13 cellular contexts compared by ENCODE assay signal in genomic region chr12:14691560-14691959, GRCh38. TPM values are rescaled to one million over a fixed set of nuclear protein-coding genes. Genes with fewer than 3 reads are reported as not detected.
A peak's percentile ranks its signal among the peaks of the same experiment; 100 is the strongest.
DNase-seq lines count a peak whose midpoint lies in the region; ATAC-seq and TF ChIP-seq lines count a peak whose summit lies in the region.
"Had no signal": no experiment of that assay in that cellular context is flagged by ENCODE, and none has a peak within 500 bp of the region (broad histone marks: within the 10 kb centered on the region; RNA-seq: fewer than 3 reads in every experiment).

No MANE protein-coding gene starts in this region.

- H3K4me3 Mint-ChIP-seq in MCF 10A (ENCODE audit: unreplicated experiment), result no peak overlapping the region
- no peak overlapping the region for H3K4me3 Mint-ChIP-seq in stimulated activated naive CD8-positive, alpha-beta T cell treated with anti-CD3 and anti-CD28 coated beads, Interleukin-15, amount 100 ng/mL, for 72 hours
- H3K4me3 Mint-ChIP-seq: activated naive CD4-positive, alpha-beta T cell treated with anti-CD3 and anti-CD28 coated beads, Interleukin-2, amount 50 U/mL, for 24 hours; CD4-positive, alpha-beta T cell had no signal

- no peak overlapping the region for H3K27ac Mint-ChIP-seq in MCF 10A (ENCODE audit: low read depth, unreplicated experiment)
- no peak overlapping the region for H3K27ac Mint-ChIP-seq in stimulated activated naive CD8-positive, alpha-beta T cell treated with anti-CD3 and anti-CD28 coated beads, Interleukin-15, amount 100 ng/mL, for 72 hours
- H3K27ac Mint-ChIP-seq: activated naive CD4-positive, alpha-beta T cell treated with anti-CD3 and anti-CD28 coated beads, Interleukin-2, amount 50 U/mL, for 24 hours; CD4-positive, alpha-beta T cell had no signal

- ATAC-seq in stimulated activated naive CD8-positive, alpha-beta T cell treated with anti-CD3 and anti-CD28 coated beads, Interleukin-15, amount 100 ng/mL, for 72 hours, result no peak

- TF ChIP-seq CTCF in ascending aorta (IDR thresholded peaks at IDR 0.05) (no peak), MCF 10A (IDR thresholded peaks at IDR 0.05; ENCODE audit: unreplicated experiment) (no peak), prostate gland (IDR thresholded peaks at IDR 0.05) (no peak)

- H3K27me3 ChIP-seq in ascending aorta (no peaks in the 10 kb centered on the region), prostate gland (replicated peaks; ENCODE audit: insufficient read depth) (no peaks in the 10 kb centered on the region)

- H3K4me3 ChIP-seq in ascending aorta (no peak overlapping the region), prostate gland (no peak overlapping the region)

- no peaks in the 10 kb centered on the region for H3K9me3 ChIP-seq in ascending aorta
- no peaks in the 10 kb centered on the region for H3K9me3 ChIP-seq in prostate gland

- TF ChIP-seq POLR2A in prostate gland (IDR thresholded peaks at IDR 0.05), result no peak

- H3K4me1 Mint-ChIP-seq in MCF 10A (ENCODE audit: insufficient read depth, unreplicated experiment), result no peaks in the 10 kb centered on the region
- H3K4me1 Mint-ChIP-seq in stimulated activated naive CD8-positive, alpha-beta T cell treated with anti-CD3 and anti-CD28 coated beads, Interleukin-15, amount 100 ng/mL, for 72 hours, result no peaks in the 10 kb centered on the region
- H3K4me1 Mint-ChIP-seq: activated naive CD4-positive, alpha-beta T cell treated with anti-CD3 and anti-CD28 coated beads, Interleukin-2, amount 50 U/mL, for 24 hours had no signal

- H3K4me1 ChIP-seq in ascending aorta, result no peaks in the 10 kb centered on the region
- H3K4me1 ChIP-seq in prostate gland (replicated peaks), result no peaks in the 10 kb centered on the region

- no peaks in the 10 kb centered on the region for H3K9me3 Mint-ChIP-seq in MCF 10A (ENCODE audit: unreplicated experiment)
- no peaks in the 10 kb centered on the region for H3K9me3 Mint-ChIP-seq in stimulated activated naive CD8-positive, alpha-beta T cell treated with anti-CD3 and anti-CD28 coated beads, Interleukin-15, amount 100 ng/mL, for 72 hours
- H3K9me3 Mint-ChIP-seq: activated naive CD4-positive, alpha-beta T cell treated with anti-CD3 and anti-CD28 coated beads, Interleukin-2, amount 50 U/mL, for 24 hours; CD4-positive, alpha-beta T cell had no signal

- H3K36me3 Mint-ChIP-seq in MCF 10A (ENCODE audit: insufficient read depth, unreplicated experiment), result no peaks in the 10 kb centered on the region
- H3K36me3 Mint-ChIP-seq: activated naive CD4-positive, alpha-beta T cell treated with anti-CD3 and anti-CD28 coated beads, Interleukin-2, amount 50 U/mL, for 24 hours had no signal

- DNase-seq in DMS53 treated with DMSO at 0.1 percent for 48 hours (lab: John Stamatoyannopoulos, UW; ENCODE audit: unreplicated experiment), result peak; percentile 30
- DNase-seq in NCI-H128 (lab: John Stamatoyannopoulos, UW; ENCODE audit: unreplicated experiment), result peak; percentile 62
- DNase-seq in ascending aorta (ENCODE audit: low spot score in 2 of 2), result peak; percentile 34 to 76
- DNase-seq in nucleus accumbens (lab: John Stamatoyannopoulos, UW), result peak in 29 of 56 donors; percentile 0 to 54 (median 5)
- DNase-seq in MCF 10A (ENCODE audit: unreplicated experiment), result no peak
- DNase-seq in T-helper 9 cell, result no peak
- DNase-seq in prostate gland (ENCODE audit: low spot score), result no peak
- no peak for DNase-seq in stimulated activated naive CD8-positive, alpha-beta T cell treated with anti-CD3 and anti-CD28 coated beads, Interleukin-15, amount 100 ng/mL, for 72 hours
- DNase-seq: CD4-positive, alpha-beta T cell; stimulated activated CD4-positive, alpha-beta T cell treated with anti-CD3 and anti-CD28 coated beads, Interleukin-2, amount 100 ng/mL, for 24 hours had no signal

- intact Hi-C loops in ascending aorta (cut with DNase I) (no loop called here), MCF 10A (cut with micrococcal nuclease) (no loop called here), prostate gland (cut with DNase I) (no loop called here)

- H3K36me3 ChIP-seq in ascending aorta, result no peaks in the 10 kb centered on the region
- no peaks in the 10 kb centered on the region for H3K36me3 ChIP-seq in prostate gland

- no peaks in the 10 kb centered on the region for H3K27me3 Mint-ChIP-seq in MCF 10A (ENCODE audit: insufficient read depth, unreplicated experiment)
- no peaks in the 10 kb centered on the region for H3K27me3 Mint-ChIP-seq in stimulated activated naive CD8-positive, alpha-beta T cell treated with anti-CD3 and anti-CD28 coated beads, Interleukin-15, amount 100 ng/mL, for 72 hours
- H3K27me3 Mint-ChIP-seq: CD4-positive, alpha-beta T cell had no signal

- POLR2A ChIA-PET in MCF 10A (lab: Yijun Ruan, JAX), result no interaction called here

- CTCF ChIA-PET in MCF 10A (lab: Yijun Ruan, JAX), result interaction anchor here (0.6 kb wide), 1 partner anchor 64 kb away, joined by 3 read pairs; no protein-coding TSS in a partner anchor

- no TSS peak for BruUV-seq in MCF 10A (replicated peaks; lab: Mats Ljungman, UMichigan)

- H3K27ac ChIP-seq in ascending aorta (no peak overlapping the region), prostate gland (no peak overlapping the region)

RNA-seq across cellular contexts. Expression of gene GUCY2C, which starts 4.8 kb away (rescaled TPM):
- total RNA-seq in ascending aorta (not detected), MCF 10A (2022) (not detected in 2 replicates), prostate gland (under 1 TPM in 1 of 2 donors, not detected in 1; 0.11 TPM)
- total RNA-seq: CD4-positive, alpha-beta T cell; endothelial cell of umbilical vein; T-helper 2 cell treated with Interferon-gamma antibody and Interleukin-4, amounts not matched to agents 100 ng/mL and 5 ng/mL, for 36 hours had no signal

Comparison
In these comparisons a context has a peak if more than half of its experiments do, and no peak if none do; other contexts are left out.
1. DNase-seq: peak in DMS53 treated with DMSO at 0.1 percent for 48 hours (single experiment), NCI-H128 (single experiment), ascending aorta (2 of 2) and nucleus accumbens (29 of 56); none in MCF 10A (single experiment), T-helper 9 cell (single experiment), prostate gland (single experiment) and stimulated activated naive CD8-positive, alpha-beta T cell treated with anti-CD3 and anti-CD28 coated beads, Interleukin-15, amount 100 ng/mL, for 72 hours (0 of 2).